In the genomic region with DNA sequence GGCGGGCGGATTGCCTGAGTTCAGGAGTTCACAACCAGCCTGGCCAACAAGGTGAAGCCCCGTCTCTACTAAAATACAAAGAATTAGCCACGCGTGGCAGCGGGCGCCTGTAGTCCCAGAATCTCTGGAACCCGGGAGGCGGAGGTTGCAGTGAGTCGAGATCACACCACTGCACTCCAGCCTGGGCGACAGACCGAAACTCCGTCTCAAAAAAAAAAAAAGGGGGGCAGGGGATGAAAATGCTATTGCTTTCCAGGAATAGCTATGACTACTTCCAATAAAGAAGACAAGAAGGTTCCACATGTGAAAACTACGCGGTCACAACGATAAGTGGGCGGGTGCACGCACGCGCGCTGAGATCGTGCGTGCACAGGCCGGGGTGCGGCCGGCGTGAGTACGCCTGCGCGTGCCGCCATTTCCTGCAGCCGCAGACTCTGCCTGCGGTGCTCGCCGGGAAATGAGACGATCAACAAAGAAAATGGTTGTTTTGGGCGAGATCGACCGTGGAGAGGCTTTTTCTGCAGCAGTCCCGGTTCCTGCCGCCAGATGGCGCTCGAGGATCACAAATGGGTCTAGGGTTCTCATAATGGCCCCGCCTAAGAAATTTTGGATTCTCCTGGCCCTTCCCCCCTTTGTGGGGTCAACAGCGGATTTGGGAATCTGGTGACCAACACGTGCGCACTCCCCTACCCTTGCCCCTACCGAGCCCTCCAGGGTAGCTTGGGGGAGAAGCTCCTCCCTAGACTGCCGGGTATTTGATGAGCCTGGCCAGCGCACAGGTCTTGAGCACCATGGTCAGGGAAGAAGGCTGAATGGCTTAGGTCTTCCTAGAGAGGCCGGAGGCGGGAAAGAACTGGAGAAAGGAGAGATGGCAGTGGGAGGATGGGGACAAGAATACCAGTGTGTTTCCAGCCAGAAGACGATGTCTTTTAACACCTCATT, we compare ENCODE assay signal across 1 cellular context.
TF ChIP-seq lines count a peak whose summit lies in the region.

No MANE protein-coding gene starts in this region.

TF ChIP-seq in GM12878, 131 proteins besides CTCF, POLR2A, EP300 and RAD21 (continued from another document):
- TF ChIP-seq, protein P1, sequence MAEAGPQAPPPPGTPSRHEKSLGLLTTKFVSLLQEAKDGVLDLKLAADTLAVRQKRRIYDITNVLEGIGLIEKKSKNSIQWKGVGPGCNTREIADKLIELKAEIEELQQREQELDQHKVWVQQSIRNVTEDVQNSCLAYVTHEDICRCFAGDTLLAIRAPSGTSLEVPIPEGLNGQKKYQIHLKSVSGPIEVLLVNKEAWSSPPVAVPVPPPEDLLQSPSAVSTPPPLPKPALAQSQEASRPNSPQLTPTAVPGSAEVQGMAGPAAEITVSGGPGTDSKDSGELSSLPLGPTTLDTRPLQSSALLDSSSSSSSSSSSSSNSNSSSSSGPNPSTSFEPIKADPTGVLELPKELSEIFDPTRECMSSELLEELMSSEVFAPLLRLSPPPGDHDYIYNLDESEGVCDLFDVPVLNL (IDR thresholded peaks at IDR 0.05; ENCODE audit: low read depth, low read length), result no peak
- no peak for TF ChIP-seq ETV6 (conservative IDR thresholded peaks at IDR 0.05 in 1 of 2, IDR thresholded peaks at IDR 0.05 in 1 of 2; ENCODE audit: borderline replicate concordance in 1 of 2, low read depth in 1 of 2)
- no peak for TF ChIP-seq TARDBP (IDR thresholded peaks at IDR 0.05; ENCODE audit: borderline replicate concordance)
- peak; percentile 47; the same call in 1 of the 2 replicates for TF ChIP-seq CREB1 (IDR thresholded peaks at IDR 0.05; ENCODE audit: low read depth)
- TF ChIP-seq KAT2A (conservative IDR thresholded peaks at IDR 0.05; ENCODE audit: control insufficient read depth, low read depth, low read length), result no peak
- TF ChIP-seq KLF5 (IDR thresholded peaks at IDR 0.05; ENCODE audit: partially characterized antibody), result no peak
- TF ChIP-seq FOXM1 (IDR thresholded peaks at IDR 0.05; ENCODE audit: low read depth, low read length), result no peak
- no peak for TF ChIP-seq ZNF207 (IDR thresholded peaks at IDR 0.05; ENCODE audit: borderline replicate concordance)
- TF ChIP-seq POLR2AphosphoS2 (IDR thresholded peaks at IDR 0.05; ENCODE audit: low read depth, low read length), result no peak
- TF ChIP-seq ZNF24 (IDR thresholded peaks at IDR 0.05), result no peak
- no peak for TF ChIP-seq RBBP5 (conservative IDR thresholded peaks at IDR 0.05)
